7 cellular contexts compared by ENCODE assay signal in genomic region chr1:15129944-15130343, GRCh38. TPM values are rescaled to one million over a fixed set of nuclear protein-coding genes. Genes with fewer than 3 reads are reported as not detected.
"Had no signal": no experiment of that assay in that cellular context is flagged by ENCODE, and none has a peak within 500 bp of the region (broad histone marks: within the 10 kb centered on the region; RNA-seq: fewer than 3 reads in every experiment).

No MANE protein-coding gene starts in this region.

- H3K27ac Mint-ChIP-seq: IgD-negative memory B cell had no signal

- H3K4me3 Mint-ChIP-seq: IgD-negative memory B cell had no signal

- H3K9me3 Mint-ChIP-seq: IgD-negative memory B cell had no signal

- ATAC-seq: K562 had no signal

- H3K27ac ChIP-seq: HL-60, KMS-11 had no signal

- DNase-seq: IMR-90, KBM-7, KG1 had no signal

- H3K4me1 Mint-ChIP-seq: IgD-negative memory B cell had no signal

- H3K4me3 ChIP-seq: K562 had no signal

- H3K36me3 Mint-ChIP-seq: IgD-negative memory B cell had no signal

RNA-seq across cellular contexts. Expression of gene TMEM51, which starts 23.6 kb away (rescaled TPM):
- polyA plus RNA-seq: IgD-negative memory B cell had no signal
